Comparison of ENCODE assay signal across 25 cellular contexts in the genomic region with DNA sequence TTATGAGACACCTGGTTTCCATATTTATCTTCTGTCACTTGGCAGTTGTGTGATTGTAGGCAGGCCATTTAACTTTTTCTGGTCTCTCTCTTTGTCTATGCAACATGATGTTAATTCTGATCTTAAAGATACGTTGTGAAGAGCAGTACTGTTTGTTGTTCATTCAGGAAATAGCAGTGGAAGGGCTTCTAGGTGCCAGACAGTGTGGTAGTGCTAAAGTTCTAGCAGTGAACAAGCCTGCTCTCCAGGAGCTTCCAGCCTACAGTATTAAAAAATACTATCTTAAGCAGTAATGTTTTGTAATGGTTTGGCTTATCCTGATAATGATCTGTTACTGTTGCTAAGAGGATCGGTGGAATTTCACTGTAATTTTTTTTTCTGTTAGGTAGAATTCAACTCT. TPM values are rescaled to one million over a fixed set of nuclear protein-coding genes. Genes with fewer than 3 reads are reported as not detected.
DNase-seq lines count a peak whose midpoint lies in the region; ATAC-seq, FAIRE-seq and TF ChIP-seq lines count a peak whose summit lies in the region.
"Had no signal": no experiment of that assay in that cellular context is flagged by ENCODE, and none has a peak within 500 bp of the region (broad histone marks: within the 10 kb centered on the region; RNA-seq: fewer than 3 reads in every experiment).

No MANE protein-coding gene starts in this region.

- no peaks in the 10 kb centered on the region for H3K9me3 Mint-ChIP-seq in activated T-cell treated with anti-CD3 and anti-CD28 coated beads, Interleukin-2, amount 50 U/mL, for 72 hours
- no peaks in the 10 kb centered on the region for H3K9me3 Mint-ChIP-seq in activated T-cell treated with anti-CD3 and anti-CD28 coated beads, Interleukin-2, amount 50 U/mL, for 24 hours
- no peaks in the 10 kb centered on the region for H3K9me3 Mint-ChIP-seq in activated T-helper 17 cell treated with anti-CD3 and anti-CD28 coated beads, Interleukin-2, amount 50 U/mL, for 72 hours
- H3K9me3 Mint-ChIP-seq: CD4-positive, alpha-beta memory T cell had no signal

- H3K27me3 Mint-ChIP-seq in activated T-cell treated with anti-CD3 and anti-CD28 coated beads, Interleukin-2, amount 50 U/mL, for 72 hours (ENCODE audit: low read depth): no peaks in the 10 kb centered on the region
- no peaks in the 10 kb centered on the region for H3K27me3 Mint-ChIP-seq in activated T-cell treated with anti-CD3 and anti-CD28 coated beads, Interleukin-2, amount 50 U/mL, for 24 hours
- H3K27me3 Mint-ChIP-seq in activated T-helper 17 cell treated with anti-CD3 and anti-CD28 coated beads, Interleukin-2, amount 50 U/mL, for 72 hours: no peaks in the 10 kb centered on the region
- H3K27me3 Mint-ChIP-seq: CD4-positive, alpha-beta memory T cell had no signal

- no peak for ATAC-seq in activated T-cell treated with anti-CD3 and anti-CD28 coated beads, Interleukin-2, amount 50 U/mL, for 72 hours (replicated peaks in 1 of 2)
- ATAC-seq in activated T-helper 17 cell treated with anti-CD3 and anti-CD28 coated beads, Interleukin-2, amount 50 U/mL, for 72 hours (replicated peaks): no peak
- ATAC-seq in foreskin keratinocyte (no peak), HG02759 (IDR thresholded peaks at IDR 0.05; ENCODE audit: unreplicated experiment) (no peak), HG03095 (IDR thresholded peaks at IDR 0.05; ENCODE audit: unreplicated experiment) (no peak)

- no peak for TF ChIP-seq CTCF in foreskin keratinocyte (conservative IDR thresholded peaks at IDR 0.05)

- FAIRE-seq in islet of Langerhans (lab: Jason Lieb, UNC): peak; percentile 43
- FAIRE-seq: GM18507, H54 had no signal

- peak overlapping the region; percentile 18 for H3K27ac Mint-ChIP-seq in activated T-cell treated with anti-CD3 and anti-CD28 coated beads, Interleukin-2, amount 50 U/mL, for 72 hours
- H3K27ac Mint-ChIP-seq in activated T-cell treated with anti-CD3 and anti-CD28 coated beads, Interleukin-2, amount 50 U/mL, for 24 hours: no peak overlapping the region
- H3K27ac Mint-ChIP-seq in activated T-helper 17 cell treated with anti-CD3 and anti-CD28 coated beads, Interleukin-2, amount 50 U/mL, for 72 hours: peak overlapping the region; percentile 28

- DNase-seq in activated T-cell treated with anti-CD3 and anti-CD28 coated beads, Interleukin-2, amount 50 U/mL, for 72 hours: no peak
- no peak for DNase-seq in activated T-cell treated with anti-CD3 and anti-CD28 coated beads, Interleukin-2, amount 50 U/mL, for 24 hours
- no peak for DNase-seq in foreskin keratinocyte
- DNase-seq: 8988T; Calu3; CD4-positive, alpha-beta memory T cell; DMS153; KG1; NCI-H1105; NCI-H2029 treated with DMSO at 0.1 percent for 48 hours; NCI-H226; NCI-H510A treated with DMSO at 0.1 percent for 48 hours; NCI-H748 treated with DMSO at 0.1 percent for 48 hours; PC-9; RPMI8226; SHP77 had no signal

- no peaks in the 10 kb centered on the region for H3K27me3 ChIP-seq in foreskin keratinocyte
- H3K27me3 ChIP-seq: BLaER1 treated with 17β-estradiol and CSF1 and Interleukin-3, amounts not matched to agents 10 nM and 100 nM had no signal

- H3K4me1 Mint-ChIP-seq in activated T-cell treated with anti-CD3 and anti-CD28 coated beads, Interleukin-2, amount 50 U/mL, for 72 hours (ENCODE audit: low read depth): peaks cover 12% of the 10 kb centered on the region
- peaks cover 40% of the 10 kb centered on the region for H3K4me1 Mint-ChIP-seq in activated T-cell treated with anti-CD3 and anti-CD28 coated beads, Interleukin-2, amount 50 U/mL, for 24 hours (ENCODE audit: low read depth)
- peaks cover 19% of the 10 kb centered on the region for H3K4me1 Mint-ChIP-seq in activated T-helper 17 cell treated with anti-CD3 and anti-CD28 coated beads, Interleukin-2, amount 50 U/mL, for 72 hours

- H3K27ac ChIP-seq in foreskin keratinocyte: no peak overlapping the region
- H3K27ac ChIP-seq: BLaER1 treated with 17β-estradiol and CSF1 and Interleukin-3, amounts not matched to agents 10 nM and 100 nM; HL-60; PC-9; SK-N-MC had no signal

- no peaks in the 10 kb centered on the region for H3K4me1 ChIP-seq in foreskin keratinocyte

- no peak overlapping the region for H3K4me3 Mint-ChIP-seq in activated T-cell treated with anti-CD3 and anti-CD28 coated beads, Interleukin-2, amount 50 U/mL, for 72 hours
- no peak overlapping the region for H3K4me3 Mint-ChIP-seq in activated T-cell treated with anti-CD3 and anti-CD28 coated beads, Interleukin-2, amount 50 U/mL, for 24 hours
- no peak overlapping the region for H3K4me3 Mint-ChIP-seq in activated T-helper 17 cell treated with anti-CD3 and anti-CD28 coated beads, Interleukin-2, amount 50 U/mL, for 72 hours
- H3K4me3 Mint-ChIP-seq: CD4-positive, alpha-beta memory T cell had no signal

- H3K36me3 Mint-ChIP-seq in activated T-cell treated with anti-CD3 and anti-CD28 coated beads, Interleukin-2, amount 50 U/mL, for 72 hours (ENCODE audit: insufficient read depth in 2 of 2): peaks cover 2 to 21% of the 10 kb centered on the region in 2 donors
- peaks cover 85% of the 10 kb centered on the region for H3K36me3 Mint-ChIP-seq in activated T-cell treated with anti-CD3 and anti-CD28 coated beads, Interleukin-2, amount 50 U/mL, for 24 hours (ENCODE audit: low read depth)
- H3K36me3 Mint-ChIP-seq in activated T-helper 17 cell treated with anti-CD3 and anti-CD28 coated beads, Interleukin-2, amount 50 U/mL, for 72 hours (ENCODE audit: low read depth): peaks cover 94% of the 10 kb centered on the region

RNA-seq across cellular contexts. Expression of gene NAA30, which starts 15.2 kb away (rescaled TPM):
- 10 to 100 TPM; 19.8 to 25.6 TPM for total RNA-seq in activated T-cell treated with anti-CD3 and anti-CD28 coated beads, Interleukin-2, amount 50 U/mL, for 72 hours
- 10 to 100 TPM; 12.5 to 20.7 TPM for total RNA-seq in activated T-helper 17 cell treated with anti-CD3 and anti-CD28 coated beads, Interleukin-2, amount 50 U/mL, for 72 hours
- total RNA-seq in foreskin keratinocyte: 16.6 and 17.3 TPM in 2 replicates
- 7.0 and 8.4 TPM in 2 replicates for polyA plus RNA-seq in foreskin keratinocyte
